24 cellular contexts compared by ENCODE assay signal in the genomic region with DNA sequence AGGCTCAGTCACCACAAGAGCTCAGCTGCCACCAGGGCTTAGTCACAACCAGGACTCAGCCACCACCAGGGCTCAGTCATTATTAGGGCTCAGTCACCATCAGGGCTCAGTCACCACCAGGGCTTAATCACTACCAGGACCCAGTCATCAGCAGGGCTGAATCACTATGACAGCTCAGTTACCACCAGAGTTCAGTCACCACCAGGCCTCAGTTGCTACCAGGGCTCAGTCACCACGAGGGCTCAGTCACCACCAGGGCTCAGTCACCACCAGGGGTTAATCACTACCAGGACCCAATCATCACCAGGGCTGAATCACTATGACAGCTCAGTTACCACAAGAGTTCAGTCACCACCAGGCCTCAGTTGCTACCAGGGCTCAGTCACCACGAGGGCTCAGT.
DNase-seq lines count a peak whose midpoint lies in the region; ATAC-seq and TF ChIP-seq lines count a peak whose summit lies in the region.
"Had no signal": no experiment of that assay in that cellular context is flagged by ENCODE, and none has a peak within 500 bp of the region (broad histone marks: within the 10 kb centered on the region; RNA-seq: fewer than 3 reads in every experiment).

No MANE protein-coding gene starts in this region.

- no peak overlapping the region for H2AFZ ChIP-seq in hepatocyte

- peaks cover 10% of the 10 kb centered on the region for H3K27me3 Mint-ChIP-seq in activated T-cell treated with anti-CD3 and anti-CD28 coated beads, Interleukin-2, amount 50 U/mL, for 72 hours (ENCODE audit: low read depth)

- no peaks in the 10 kb centered on the region for H3K4me1 Mint-ChIP-seq in activated T-cell treated with anti-CD3 and anti-CD28 coated beads, Interleukin-2, amount 50 U/mL, for 72 hours (ENCODE audit: low read depth)
- H3K4me1 Mint-ChIP-seq: CD4-positive, CD25-positive, alpha-beta regulatory T cell; IgD-negative memory B cell had no signal

- no peaks in the 10 kb centered on the region for H3K79me2 ChIP-seq in hepatocyte

- H3K27me3 ChIP-seq in hepatocyte: no peaks in the 10 kb centered on the region
- H3K27me3 ChIP-seq: BE2C had no signal

- no peak for TF ChIP-seq CTCF in hepatocyte (IDR thresholded peaks at IDR 0.05; ENCODE audit: poor library complexity)

- H3K9me3 Mint-ChIP-seq in activated T-cell treated with anti-CD3 and anti-CD28 coated beads, Interleukin-2, amount 50 U/mL, for 72 hours: peaks cover 0 to 2% of the 10 kb centered on the region in 2 donors

- H3K4me2 ChIP-seq in hepatocyte: no peak overlapping the region
- H3K4me2 ChIP-seq: KMS-11 had no signal

- no peak overlapping the region for H3K27ac ChIP-seq in hepatocyte
- H3K27ac ChIP-seq: 22Rv1, HL-60, KMS-11 had no signal

- H3K27ac Mint-ChIP-seq in activated T-cell treated with anti-CD3 and anti-CD28 coated beads, Interleukin-2, amount 50 U/mL, for 72 hours: no peak overlapping the region
- H3K27ac Mint-ChIP-seq: CD4-positive, CD25-positive, alpha-beta regulatory T cell; IgD-negative memory B cell had no signal

- H3K9me3 ChIP-seq in hepatocyte (ENCODE audit: low read depth): no peaks in the 10 kb centered on the region
- H3K9me3 ChIP-seq: BE2C had no signal

- no peaks in the 10 kb centered on the region for H3K9me2 ChIP-seq in hepatocyte (replicated peaks; ENCODE audit: insufficient read depth)

- no peak for DNase-seq in activated CD4-positive, CD25-positive, alpha-beta regulatory T cell (lab: John Stamatoyannopoulos, UW)
- DNase-seq in activated T-cell treated with anti-CD3 and anti-CD28 coated beads, Interleukin-2, amount 50 U/mL, for 72 hours: peak in 1 of 2 donors; percentile 3
- no peak for DNase-seq in activated T-cell treated with anti-CD3 and anti-CD28 coated beads, Interleukin-2, amount 50 U/mL, for 48 hours
- DNase-seq in RKO (ENCODE audit: low spot score): peak; percentile 57
- DNase-seq in stimulated activated naive CD8-positive, alpha-beta T cell treated with anti-CD3 and anti-CD28 coated beads, Interleukin-15, Interleukin-2, amounts not matched to agents 100 U/mL and 50 U/mL, for 24 hours: no peak
- no peak for DNase-seq in hepatocyte (ENCODE audit: low spot score)
- DNase-seq: BE2C; CD4-positive, CD25-positive, alpha-beta regulatory T cell; DMS153; DND-41; MM.1S; NCI-H1417; NCI-H1694; NCI-H2081; NCI-H226; NCI-H510A; NCI-H69; SHP77 treated with DMSO at 0.1 percent for 48 hours had no signal

- H3K36me3 ChIP-seq in hepatocyte (replicated peaks; ENCODE audit: insufficient read depth, low read depth): no peaks in the 10 kb centered on the region
- H3K36me3 ChIP-seq: BE2C had no signal

- no peaks in the 10 kb centered on the region for H3K36me3 Mint-ChIP-seq in activated T-cell treated with anti-CD3 and anti-CD28 coated beads, Interleukin-2, amount 50 U/mL, for 72 hours (ENCODE audit: insufficient read depth in 2 of 2)
- H3K36me3 Mint-ChIP-seq: CD4-positive, CD25-positive, alpha-beta regulatory T cell had no signal

- no peaks in the 10 kb centered on the region for H3K4me1 ChIP-seq in hepatocyte (ENCODE audit: insufficient read depth)
- H3K4me1 ChIP-seq: BE2C had no signal

- no peak overlapping the region for H3K4me3 Mint-ChIP-seq in activated T-cell treated with anti-CD3 and anti-CD28 coated beads, Interleukin-2, amount 50 U/mL, for 72 hours
- H3K4me3 Mint-ChIP-seq: CD4-positive, CD25-positive, alpha-beta regulatory T cell; IgD-negative memory B cell had no signal

- 100% methylated on average over 2 of the region's 2 CpGs for WGBS in hepatocyte (ENCODE audit: low lambda C conversion rate, missing lambda C conversion rate)

- no peak overlapping the region for H3K4me3 ChIP-seq in hepatocyte

- ATAC-seq in activated CD4-positive, CD25-positive, alpha-beta regulatory T cell treated with anti-CD3 and anti-CD28 coated beads, Interleukin-2, amount 50 U/mL, for 24 hours: peak; percentile 33 to 59
- peak; percentile 57 to 71 for ATAC-seq in activated T-cell treated with anti-CD3 and anti-CD28 coated beads, Interleukin-2, amount 50 U/mL, for 72 hours (replicated peaks in 1 of 2)
- peak; percentile 42 for ATAC-seq in stimulated activated naive CD8-positive, alpha-beta T cell treated with anti-CD3 and anti-CD28 coated beads, Interleukin-15, Interleukin-2, amounts not matched to agents 100 U/mL and 50 U/mL, for 24 hours
- ATAC-seq: Panc1 had no signal

- no peaks in the 10 kb centered on the region for H4K20me1 ChIP-seq in hepatocyte (ENCODE audit: insufficient read depth, poor library complexity, severe bottlenecking)
